ENCODE assay signal across 8 cellular contexts in the genomic region with DNA sequence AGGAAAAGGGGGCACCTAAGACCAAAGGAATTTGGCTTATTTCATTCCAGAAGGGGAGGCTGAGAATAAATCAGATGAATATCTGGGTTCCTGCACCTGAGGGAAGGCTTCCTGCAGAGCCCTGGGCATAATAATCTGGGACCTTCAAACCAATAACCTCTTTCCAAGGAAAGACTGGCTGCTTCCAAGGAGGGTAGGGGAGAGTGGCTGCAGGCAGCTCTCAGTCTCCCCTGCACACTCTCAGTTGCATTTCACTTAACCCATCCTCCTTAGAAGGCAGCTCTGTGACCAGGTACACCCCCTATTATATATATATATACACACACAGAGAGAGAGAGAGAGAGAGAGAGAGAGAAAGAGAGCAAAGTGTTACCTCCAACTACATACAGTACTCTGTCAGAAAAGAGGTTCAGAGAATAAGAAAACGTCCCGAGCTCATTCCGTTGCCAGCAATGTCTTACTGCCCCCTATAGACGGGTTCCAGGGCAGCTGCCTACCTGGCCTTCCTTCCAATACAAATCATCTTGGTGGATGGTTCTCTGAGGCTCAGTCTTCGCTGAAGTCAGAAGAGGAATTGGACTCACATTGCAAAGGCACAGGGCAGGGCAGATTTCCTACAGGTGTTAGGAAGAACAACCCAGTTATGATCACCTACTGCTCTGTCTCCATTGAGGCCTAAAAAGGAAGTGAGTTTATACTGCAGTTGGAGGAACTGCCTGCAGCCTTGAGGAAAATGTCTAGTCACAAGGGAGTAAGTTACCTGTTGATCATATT. TPM values are rescaled to one million over a fixed set of nuclear protein-coding genes. Genes with fewer than 3 reads are reported as not detected.
A peak's percentile ranks its signal among the peaks of the same experiment; 100 is the strongest.
DNase-seq lines count a peak whose midpoint lies in the region; ATAC-seq and TF ChIP-seq lines count a peak whose summit lies in the region.

No MANE protein-coding gene starts in this region.

- TF ChIP-seq POLR2A in prostate gland (IDR thresholded peaks at IDR 0.05), result no peak
- no peak for TF ChIP-seq POLR2A in sigmoid colon (IDR thresholded peaks at IDR 0.05)

- TF ChIP-seq CTCF in fibroblast of pulmonary artery (IDR thresholded peaks at IDR 0.05; ENCODE audit: low read length, missing control alignments), result peak; percentile 95
- peak in 3 of 4 experiments; percentile 21 to 31 (median 28) for TF ChIP-seq CTCF in prostate gland (IDR thresholded peaks at IDR 0.05)
- no peak for TF ChIP-seq CTCF in sigmoid colon (IDR thresholded peaks at IDR 0.05)

- H3K27me3 ChIP-seq in prostate gland (replicated peaks; ENCODE audit: insufficient read depth) (no peaks in the 10 kb centered on the region), sigmoid colon (no peaks in the 10 kb centered on the region)

- no peaks in the 10 kb centered on the region for H3K4me1 ChIP-seq in prostate gland (replicated peaks)
- no peaks in the 10 kb centered on the region for H3K4me1 ChIP-seq in sigmoid colon

- H3K4me3 ChIP-seq in fibroblast of pulmonary artery (replicated peaks; ENCODE audit: low read depth, low read length) (no peak overlapping the region), prostate gland (no peak overlapping the region), sigmoid colon (no peak overlapping the region)

- DNase-seq in NCI-H2196 (lab: John Stamatoyannopoulos, UW; ENCODE audit: unreplicated experiment) (peak; percentile 9), NCI-H2196 treated with DMSO at 0.1 percent for 48 hours (lab: John Stamatoyannopoulos, UW; ENCODE audit: unreplicated experiment) (no peak), HT-29 (ENCODE audit: low spot score) (peak; percentile 78), SK-N-DZ (ENCODE audit: low spot score) (peak; percentile 34), fibroblast of pulmonary artery (ENCODE audit: low read depth) (peak; percentile 75), prostate gland (ENCODE audit: low spot score) (no peak), sigmoid colon (no peak)

- ATAC-seq in HG03025 (IDR thresholded peaks at IDR 0.05; ENCODE audit: low FRiP score, unreplicated experiment), result no peak

- no peaks in the 10 kb centered on the region for H3K36me3 ChIP-seq in prostate gland
- no peaks in the 10 kb centered on the region for H3K36me3 ChIP-seq in sigmoid colon

- no peaks in the 10 kb centered on the region for H3K9me3 ChIP-seq in prostate gland
- H3K9me3 ChIP-seq in sigmoid colon, result no peaks in the 10 kb centered on the region

- H3K27ac ChIP-seq in prostate gland, result no peak overlapping the region
- H3K27ac ChIP-seq in sigmoid colon, result no peak overlapping the region

- 55% methylated on average over 5 of the region's 5 CpGs for WGBS in prostate gland
- WGBS in sigmoid colon, 2 donors, result 15 to 39% methylated on average over 5 of the region's 5 CpGs

- intact Hi-C loops in prostate gland (cut with DNase I) (no loop called here), sigmoid colon (cut with DNase I) (no loop called here)

- TF ChIP-seq EP300 in sigmoid colon (IDR thresholded peaks at IDR 0.05), result no peak

RNA-seq across cellular contexts. Expression of gene CAPN3, which starts 26.1 kb away (rescaled TPM):
- total RNA-seq in HT-29 (2014; rRNA removed; shearing (Covaris generic)), result not detected in 2 replicates
- polyA plus RNA-seq in SK-N-DZ (2014; cell fraction: cytosol; rRNA removed), result not detected in 2 replicates
- polyA plus RNA-seq in SK-N-DZ (2014; cell fraction: nucleus; rRNA removed), result 0.96 and 1.9 TPM in 2 replicates
- total RNA-seq in prostate gland, result 10 to 100 TPM in 1 of 2 donors, 1 to 10 TPM in 1; 5.3 to 15.1 TPM
- total RNA-seq in sigmoid colon, result 10 to 100 TPM in 2 of 4 donors, 1 to 10 TPM in 2; 5.4 to 18.8 (median 8.6) TPM
- 10 to 100 TPM in 1 of 3 donors, 1 to 10 TPM in 2; 4.4 to 11.4 (median 5.4) TPM for polyA plus RNA-seq in sigmoid colon

Comparison
In these comparisons a context has a peak if more than half of its experiments do, and no peak if none do; other contexts are left out.
1. DNase-seq: peak in NCI-H2196 (single experiment), HT-29 (single experiment), SK-N-DZ (single experiment) and fibroblast of pulmonary artery (single experiment); none in NCI-H2196 treated with DMSO at 0.1 percent for 48 hours (single experiment), prostate gland (single experiment) and sigmoid colon (single experiment).
2. CTCF ChIP-seq: peak in fibroblast of pulmonary artery (single experiment) and prostate gland (3 of 4); none in sigmoid colon (0 of 4).